ENCODE assay signal across 17 cellular contexts in the genomic region with DNA sequence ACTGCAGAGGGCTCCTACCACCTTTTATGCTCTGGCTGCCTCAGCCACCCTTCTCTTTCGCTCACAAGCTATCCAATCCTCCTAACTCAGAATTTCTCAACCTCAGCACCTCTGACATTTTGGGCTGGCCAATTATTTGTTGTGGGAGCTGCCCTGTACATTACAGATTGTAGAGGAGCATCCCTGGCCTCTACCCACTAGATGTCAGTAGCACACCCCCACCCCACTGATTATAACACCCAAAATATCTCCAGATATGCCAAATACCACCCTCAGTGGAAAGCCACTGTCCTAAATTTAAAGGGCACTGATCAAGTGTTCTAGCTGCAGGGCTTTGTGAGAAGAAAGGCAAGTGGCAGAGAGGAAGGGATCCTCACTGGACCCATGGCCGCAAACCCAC.
DNase-seq lines count a peak whose midpoint lies in the region; ATAC-seq and TF ChIP-seq lines count a peak whose summit lies in the region.
"Had no signal": no experiment of that assay in that cellular context is flagged by ENCODE, and none has a peak within 500 bp of the region (broad histone marks: within the 10 kb centered on the region; RNA-seq: fewer than 3 reads in every experiment).

No MANE protein-coding gene starts in this region.

- POLR2A ChIA-PET in WTC11 (lab: Charles Lee), result interaction anchor here (0.6 kb wide), 1 partner anchor 243 kb away, joined by 3 read pairs; no protein-coding TSS in a partner anchor

- no peak overlapping the region for H3K4me3 Mint-ChIP-seq in WTC11
- H3K4me3 Mint-ChIP-seq: CD4-positive, CD25-positive, alpha-beta regulatory T cell; naive thymus-derived CD4-positive, alpha-beta T cell; T-cell had no signal

- DNase-seq in NCI-H748 (lab: John Stamatoyannopoulos, UW; ENCODE audit: unreplicated experiment) (peak; percentile 36), NCI-H748 treated with DMSO at 0.1 percent for 48 hours (lab: John Stamatoyannopoulos, UW) (no peak), left lung (no peak), tibial artery (no peak), retina (no peak), WTC11 (ENCODE audit: low spot score) (no peak), lower lobe of right lung (no peak)
- DNase-seq: 8988T; activated gamma-delta T cell treated with Interleukin-2 at 50 U/mL for 16 hours; CD4-positive, CD25-positive, alpha-beta regulatory T cell; GOT3; naive thymus-derived CD4-positive, alpha-beta T cell; NCI-H2029 treated with DMSO at 0.1 percent for 48 hours; stimulated activated CD4-positive, alpha-beta T cell treated with anti-CD3 and anti-CD28 coated beads, Interleukin-1b, Interleukin-23, amount 100 ng/mL, for 48 hours; T-cell had no signal

- H3K36me3 ChIP-seq in left lung (no peaks in the 10 kb centered on the region), tibial artery (no peaks in the 10 kb centered on the region), lower lobe of right lung (no peaks in the 10 kb centered on the region)

- no peaks in the 10 kb centered on the region for H3K9me3 Mint-ChIP-seq in WTC11

- H3K27ac ChIP-seq in left lung, result no peak overlapping the region
- peak overlapping the region; percentile 75 to 88 for H3K27ac ChIP-seq in tibial artery
- H3K27ac ChIP-seq in lower lobe of right lung, result no peak overlapping the region

- TF ChIP-seq CTCF in left lung (IDR thresholded peaks at IDR 0.05) (no peak), tibial artery (IDR thresholded peaks at IDR 0.05) (no peak), WTC11 (IDR thresholded peaks at IDR 0.05) (no peak), lower lobe of right lung (IDR thresholded peaks at IDR 0.05) (no peak)

- ATAC-seq in esophagus mucosa, result peak; percentile 39
- peak; percentile 34 for ATAC-seq in left lung
- no peak for ATAC-seq in WTC11
- no peak for ATAC-seq in lower lobe of right lung
- ATAC-seq: left lobe of liver, T-cell had no signal

- H3K4me1 ChIP-seq in left lung (no peaks in the 10 kb centered on the region), tibial artery (peaks cover 0 to 31% (median 10%) of the 10 kb centered on the region in 4 donors), lower lobe of right lung (no peaks in the 10 kb centered on the region)

- H3K27me3 Mint-ChIP-seq in WTC11 (ENCODE audit: low read depth), result peaks cover 2% of the 10 kb centered on the region; the same call in 1 of the 2 replicates
- H3K27me3 Mint-ChIP-seq: CD4-positive, CD25-positive, alpha-beta regulatory T cell; T-cell had no signal

- H3K4me1 Mint-ChIP-seq in WTC11, result no peaks in the 10 kb centered on the region
- H3K4me1 Mint-ChIP-seq: CD4-positive, CD25-positive, alpha-beta regulatory T cell; naive thymus-derived CD4-positive, alpha-beta T cell; T-cell had no signal

- H3K36me3 Mint-ChIP-seq in WTC11, result no peaks in the 10 kb centered on the region
- H3K36me3 Mint-ChIP-seq: CD4-positive, CD25-positive, alpha-beta regulatory T cell; naive thymus-derived CD4-positive, alpha-beta T cell; T-cell had no signal

- CTCF ChIA-PET in WTC11 (lab: Charles Lee), result interaction anchor here (0.8 to 1.2 kb wide), 5 partner anchors 10 to 701 kb away, joined by 3 to 4 read pairs (median 4); no protein-coding TSS in a partner anchor

- H3K9me3 ChIP-seq in left lung (no peaks in the 10 kb centered on the region), tibial artery (no peaks in the 10 kb centered on the region), lower lobe of right lung (no peaks in the 10 kb centered on the region)

- H3K27ac Mint-ChIP-seq in WTC11, result no peak overlapping the region
- H3K27ac Mint-ChIP-seq: CD4-positive, CD25-positive, alpha-beta regulatory T cell; naive thymus-derived CD4-positive, alpha-beta T cell; T-cell had no signal

- H3K4me3 ChIP-seq in left lung (no peak overlapping the region), tibial artery (no peak overlapping the region), lower lobe of right lung (no peak overlapping the region)

- H3K27me3 ChIP-seq in left lung (no peaks in the 10 kb centered on the region), tibial artery (no peaks in the 10 kb centered on the region), lower lobe of right lung (ENCODE audit: low read depth) (no peaks in the 10 kb centered on the region)

- intact Hi-C loops in left lung (cut with DNase I) (no loop called here), tibial artery (cut with DNase I; ENCODE audit: low total_unique reads) (no loop called here), lower lobe of right lung (cut with DNase I) (no loop called here)

TF ChIP-seq in WTC11, 78 proteins besides CTCF, POLR2A, EP300 and RAD21:
- TF ChIP-seq GABPB1 (CRISPR knock-in tag; IDR thresholded peaks at IDR 0.05) (no peak), FOXK1 (CRISPR knock-in tag; IDR thresholded peaks at IDR 0.05) (no peak), RELA (CRISPR knock-in tag; IDR thresholded peaks at IDR 0.05; ENCODE audit: borderline replicate concordance) (no peak), ESRRA (CRISPR knock-in tag; IDR thresholded peaks at IDR 0.05; ENCODE audit: borderline replicate concordance) (no peak), CREM (CRISPR knock-in tag; IDR thresholded peaks at IDR 0.05) (no peak), TP53 (CRISPR knock-in tag; IDR thresholded peaks at IDR 0.05) (no peak), SMAD3 (CRISPR knock-in tag; IDR thresholded peaks at IDR 0.05; ENCODE audit: borderline replicate concordance) (no peak), ZNF396 (CRISPR knock-in tag; IDR thresholded peaks at IDR 0.05; ENCODE audit: borderline replicate concordance) (no peak), ZNF232 (CRISPR knock-in tag; IDR thresholded peaks at IDR 0.05) (no peak), SP1 (CRISPR knock-in tag; conservative IDR thresholded peaks at IDR 0.05) (no peak), GTF2I (CRISPR knock-in tag; conservative IDR thresholded peaks at IDR 0.05) (no peak), TEAD4 (CRISPR knock-in tag; IDR thresholded peaks at IDR 0.05) (no peak), NFE2L1 (CRISPR knock-in tag; IDR thresholded peaks at IDR 0.05) (no peak)
- TF ChIP-seq, protein P1, sequence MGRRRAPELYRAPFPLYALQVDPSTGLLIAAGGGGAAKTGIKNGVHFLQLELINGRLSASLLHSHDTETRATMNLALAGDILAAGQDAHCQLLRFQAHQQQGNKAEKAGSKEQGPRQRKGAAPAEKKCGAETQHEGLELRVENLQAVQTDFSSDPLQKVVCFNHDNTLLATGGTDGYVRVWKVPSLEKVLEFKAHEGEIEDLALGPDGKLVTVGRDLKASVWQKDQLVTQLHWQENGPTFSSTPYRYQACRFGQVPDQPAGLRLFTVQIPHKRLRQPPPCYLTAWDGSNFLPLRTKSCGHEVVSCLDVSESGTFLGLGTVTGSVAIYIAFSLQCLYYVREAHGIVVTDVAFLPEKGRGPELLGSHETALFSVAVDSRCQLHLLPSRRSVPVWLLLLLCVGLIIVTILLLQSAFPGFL (CRISPR knock-in tag; IDR thresholded peaks at IDR 0.05; ENCODE audit: borderline replicate concordance), result no peak
- TF ChIP-seq, protein P2, sequence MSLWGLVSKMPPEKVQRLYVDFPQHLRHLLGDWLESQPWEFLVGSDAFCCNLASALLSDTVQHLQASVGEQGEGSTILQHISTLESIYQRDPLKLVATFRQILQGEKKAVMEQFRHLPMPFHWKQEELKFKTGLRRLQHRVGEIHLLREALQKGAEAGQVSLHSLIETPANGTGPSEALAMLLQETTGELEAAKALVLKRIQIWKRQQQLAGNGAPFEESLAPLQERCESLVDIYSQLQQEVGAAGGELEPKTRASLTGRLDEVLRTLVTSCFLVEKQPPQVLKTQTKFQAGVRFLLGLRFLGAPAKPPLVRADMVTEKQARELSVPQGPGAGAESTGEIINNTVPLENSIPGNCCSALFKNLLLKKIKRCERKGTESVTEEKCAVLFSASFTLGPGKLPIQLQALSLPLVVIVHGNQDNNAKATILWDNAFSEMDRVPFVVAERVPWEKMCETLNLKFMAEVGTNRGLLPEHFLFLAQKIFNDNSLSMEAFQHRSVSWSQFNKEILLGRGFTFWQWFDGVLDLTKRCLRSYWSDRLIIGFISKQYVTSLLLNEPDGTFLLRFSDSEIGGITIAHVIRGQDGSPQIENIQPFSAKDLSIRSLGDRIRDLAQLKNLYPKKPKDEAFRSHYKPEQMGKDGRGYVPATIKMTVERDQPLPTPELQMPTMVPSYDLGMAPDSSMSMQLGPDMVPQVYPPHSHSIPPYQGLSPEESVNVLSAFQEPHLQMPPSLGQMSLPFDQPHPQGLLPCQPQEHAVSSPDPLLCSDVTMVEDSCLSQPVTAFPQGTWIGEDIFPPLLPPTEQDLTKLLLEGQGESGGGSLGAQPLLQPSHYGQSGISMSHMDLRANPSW (CRISPR knock-in tag; conservative IDR thresholded peaks at IDR 0.05; ENCODE audit: low read depth), result no peak
- TF ChIP-seq, protein P3, sequence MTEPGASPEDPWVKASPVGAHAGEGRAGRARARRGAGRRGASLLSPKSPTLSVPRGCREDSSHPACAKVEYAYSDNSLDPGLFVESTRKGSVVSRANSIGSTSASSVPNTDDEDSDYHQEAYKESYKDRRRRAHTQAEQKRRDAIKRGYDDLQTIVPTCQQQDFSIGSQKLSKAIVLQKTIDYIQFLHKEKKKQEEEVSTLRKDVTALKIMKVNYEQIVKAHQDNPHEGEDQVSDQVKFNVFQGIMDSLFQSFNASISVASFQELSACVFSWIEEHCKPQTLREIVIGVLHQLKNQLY (CRISPR knock-in tag; IDR thresholded peaks at IDR 0.05), result no peak
- TF ChIP-seq, protein P4, sequence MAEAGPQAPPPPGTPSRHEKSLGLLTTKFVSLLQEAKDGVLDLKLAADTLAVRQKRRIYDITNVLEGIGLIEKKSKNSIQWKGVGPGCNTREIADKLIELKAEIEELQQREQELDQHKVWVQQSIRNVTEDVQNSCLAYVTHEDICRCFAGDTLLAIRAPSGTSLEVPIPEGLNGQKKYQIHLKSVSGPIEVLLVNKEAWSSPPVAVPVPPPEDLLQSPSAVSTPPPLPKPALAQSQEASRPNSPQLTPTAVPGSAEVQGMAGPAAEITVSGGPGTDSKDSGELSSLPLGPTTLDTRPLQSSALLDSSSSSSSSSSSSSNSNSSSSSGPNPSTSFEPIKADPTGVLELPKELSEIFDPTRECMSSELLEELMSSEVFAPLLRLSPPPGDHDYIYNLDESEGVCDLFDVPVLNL (CRISPR knock-in tag; IDR thresholded peaks at IDR 0.05; ENCODE audit: borderline replicate concordance, low read depth), result no peak

Comparison
In these comparisons a context has a peak if more than half of its experiments do, and no peak if none do; other contexts are left out.
1. ATAC-seq: peak in esophagus mucosa (single experiment) and left lung (single experiment); none in WTC11 (single experiment) and lower lobe of right lung (0 of 2).
2. H3K27ac ChIP-seq: peak in tibial artery (2 of 2); none in left lung (0 of 2) and lower lobe of right lung (single experiment).